ENCODE assay signal across 13 cellular contexts in the genomic region with DNA sequence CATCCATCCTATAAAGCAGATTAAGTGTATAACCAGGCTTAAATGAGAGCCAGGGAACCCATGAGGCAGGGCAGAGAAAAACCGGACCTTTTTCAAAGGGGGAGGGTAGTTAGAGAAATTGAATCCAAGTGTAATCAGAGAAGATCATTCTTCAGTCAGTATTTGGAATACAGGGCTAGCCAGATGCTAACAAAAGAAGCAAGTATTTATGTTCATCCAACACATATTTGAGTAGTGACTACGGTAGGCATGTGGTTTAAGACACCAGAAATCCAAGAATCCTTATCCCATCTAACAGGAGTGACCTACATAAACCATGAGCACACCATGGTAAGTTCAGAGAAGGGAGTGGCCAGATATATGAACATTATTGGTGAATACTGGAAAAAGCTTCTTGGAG. TPM values are rescaled to one million over a fixed set of nuclear protein-coding genes. Genes with fewer than 3 reads are reported as not detected.
DNase-seq lines count a peak whose midpoint lies in the region; TF ChIP-seq lines count a peak whose summit lies in the region.
"Had no signal": no experiment of that assay in that cellular context is flagged by ENCODE, and none has a peak within 500 bp of the region (broad histone marks: within the 10 kb centered on the region; RNA-seq: fewer than 3 reads in every experiment).

No MANE protein-coding gene starts in this region.

- intact Hi-C loops in posterior cingulate gyrus (cut with DNase I), result no loop called here

- in situ Hi-C loops in GM13976 (cut with MboI; ENCODE audit: low sequenced_read_pairs, unreplicated experiment), result no loop called here

- H3K9me3 Mint-ChIP-seq in osteocyte (ENCODE audit: unreplicated experiment), result no peaks in the 10 kb centered on the region
- H3K9me3 Mint-ChIP-seq: T-helper 1 cell treated with Interleukin-12 subunit alpha and Interleukin-12 subunit beta and Interleukin-4 antibody, amounts not matched to agents 30 μg/mL and 1 μg/mL, for 36 hours had no signal

- H3K27ac Mint-ChIP-seq in osteocyte (ENCODE audit: unreplicated experiment), result peak overlapping the region; percentile 46
- H3K27ac Mint-ChIP-seq: activated CD8-positive, alpha-beta memory T cell treated with anti-CD3 and anti-CD28 coated beads, Interleukin-2, amount 10 ng/mL, durations not matched to agents 7 days and 5 days; T-helper 1 cell treated with Interleukin-12 subunit alpha and Interleukin-12 subunit beta and Interleukin-4 antibody, amounts not matched to agents 30 μg/mL and 1 μg/mL, for 36 hours had no signal

- peaks cover 67% of the 10 kb centered on the region for H3K4me1 Mint-ChIP-seq in osteocyte (ENCODE audit: unreplicated experiment)
- H3K4me1 Mint-ChIP-seq: activated CD8-positive, alpha-beta memory T cell treated with anti-CD3 and anti-CD28 coated beads, Interleukin-2, amount 10 ng/mL, durations not matched to agents 7 days and 5 days had no signal

- TF ChIP-seq CTCF in osteocyte (IDR thresholded peaks at IDR 0.05) (no peak), GM13976 (IDR thresholded peaks at IDR 0.05; ENCODE audit: borderline replicate concordance, control extremely low read depth, extremely low read depth, insufficient read depth, missing control alignments) (no peak)

- peak overlapping the region; percentile 20 for H3K27ac ChIP-seq in epithelial cell of prostate
- H3K27ac ChIP-seq: lower lobe of right lung had no signal

- DNase-seq in EH (ENCODE audit: low read depth) (peak; percentile 95), RKO (ENCODE audit: low spot score) (peak; percentile 18), epithelial cell of prostate (ENCODE audit: low read depth, low spot score) (no peak), osteocyte (ENCODE audit: extremely low spot score, unreplicated experiment) (no peak), globus pallidus (ENCODE audit: low spot score) (no peak), posterior cingulate gyrus (no peak), 8988T (no peak), GM13976 (ENCODE audit: low spot score) (no peak)
- DNase-seq: activated CD8-positive, alpha-beta memory T cell treated with anti-CD3 and anti-CD28 coated beads, Interleukin-2, amount 10 ng/mL, durations not matched to agents 7 days and 5 days; anterior cingulate cortex; DMS53; lower lobe of right lung had no signal

- no peak overlapping the region for H3K4me3 Mint-ChIP-seq in osteocyte (ENCODE audit: unreplicated experiment)
- H3K4me3 Mint-ChIP-seq: activated CD8-positive, alpha-beta memory T cell treated with anti-CD3 and anti-CD28 coated beads, Interleukin-2, amount 10 ng/mL, durations not matched to agents 7 days and 5 days; T-helper 1 cell treated with Interleukin-12 subunit alpha and Interleukin-12 subunit beta and Interleukin-4 antibody, amounts not matched to agents 30 μg/mL and 1 μg/mL, for 36 hours had no signal

- no peaks in the 10 kb centered on the region for H3K27me3 Mint-ChIP-seq in osteocyte (ENCODE audit: unreplicated experiment)
- H3K27me3 Mint-ChIP-seq: activated CD8-positive, alpha-beta memory T cell treated with anti-CD3 and anti-CD28 coated beads, Interleukin-2, amount 10 ng/mL, durations not matched to agents 7 days and 5 days had no signal

- peaks cover 6% of the 10 kb centered on the region for H3K36me3 Mint-ChIP-seq in osteocyte (ENCODE audit: unreplicated experiment)

RNA-seq across cellular contexts. Expression of a gene that starts 46.8 kb away (rescaled TPM):
- not detected in 2 replicates for total RNA-seq in osteocyte
- total RNA-seq: activated CD8-positive, alpha-beta memory T cell treated with anti-CD3 and anti-CD28 coated beads, Interleukin-2, amount 10 ng/mL, durations not matched to agents 7 days and 5 days; lower lobe of right lung had no signal

RNA-seq across cellular contexts. Expression of a gene that starts 54.4 kb away (rescaled TPM):
- 131 and 136 TPM in 2 replicates for total RNA-seq in osteocyte

Comparison
In these comparisons a context has a peak if more than half of its experiments do, and no peak if none do; other contexts are left out.
1. DNase-seq: peak in EH (single experiment) and RKO (single experiment); none in epithelial cell of prostate (single experiment), osteocyte (single experiment), globus pallidus (single experiment), posterior cingulate gyrus (0 of 10), 8988T (single experiment) and GM13976 (single experiment).